Comparison of ENCODE assay signal across 8 cellular contexts in genomic region chr12:96293093-96293492, GRCh38.
"Had no signal": no experiment of that assay in that cellular context is flagged by ENCODE, and none has a peak within 500 bp of the region (broad histone marks: within the 10 kb centered on the region; RNA-seq: fewer than 3 reads in every experiment).

No MANE protein-coding gene starts in this region.

- H3K27ac ChIP-seq: GM23248, HL-60, KMS-11 had no signal

- DNase-seq: GM23248, GOT3, H9, HCEC 1CT, IMR-90, KBM-7 had no signal

- H3K9ac ChIP-seq: GM23248, KMS-11 had no signal

- H3K4me3 ChIP-seq: GM23248 had no signal

- H3K4me2 ChIP-seq: KMS-11 had no signal

- H2AFZ ChIP-seq: GM23248 had no signal

- H3K9me3 Mint-ChIP-seq: H9 had no signal

- H3K4me3 Mint-ChIP-seq: H9 had no signal
